17 cellular contexts compared by ENCODE assay signal in genomic region chr11:23988381-23989006, GRCh38.
DNase-seq lines count a peak whose midpoint lies in the region; ATAC-seq and TF ChIP-seq lines count a peak whose summit lies in the region.
"Had no signal": no experiment of that assay in that cellular context is flagged by ENCODE, and none has a peak within 500 bp of the region (broad histone marks: within the 10 kb centered on the region; RNA-seq: fewer than 3 reads in every experiment).

No MANE protein-coding gene starts in this region.

- peak overlapping the region; percentile 61; the same call in 1 of the 2 replicates for H2AFZ ChIP-seq in SK-N-SH (ENCODE audit: low read depth)

- H3K27me3 ChIP-seq in SK-N-SH (ENCODE audit: insufficient read depth): no peaks in the 10 kb centered on the region
- no peaks in the 10 kb centered on the region for H3K27me3 ChIP-seq in BE2C
- H3K27me3 ChIP-seq: cardiac muscle cell, neutrophil, spleen, vagina had no signal

- 41% methylated on average over 1 of the region's 1 CpG for WGBS in SK-N-SH (ENCODE audit: low lambda C conversion rate)

- no peaks in the 10 kb centered on the region for H3F3A ChIP-seq in SK-N-SH (replicated peaks; ENCODE audit: insufficient read depth)

- no peak overlapping the region for H3K4me2 ChIP-seq in SK-N-SH

- no peak for ATAC-seq in HG03139 (IDR thresholded peaks at IDR 0.05; ENCODE audit: unreplicated experiment)
- ATAC-seq: activated CD4-positive, CD25-positive, alpha-beta regulatory T cell treated with anti-CD3 and anti-CD28 coated beads, Interleukin-2, amount 50 U/mL, for 24 hours; stimulated activated naive CD8-positive, alpha-beta T cell treated with anti-CD3 and anti-CD28 coated beads, Interleukin-15, Interleukin-2, amounts not matched to agents 100 U/mL and 50 U/mL, for 24 hours had no signal

- H3K4me3 ChIP-seq in SK-N-SH (ENCODE audit: low read depth in 2 of 2, low read length in 1 of 2): no peak overlapping the region
- no peak overlapping the region for H3K4me3 ChIP-seq in BE2C (ENCODE audit: low read depth, low read length)
- H3K4me3 ChIP-seq: cardiac muscle cell, spleen, vagina had no signal

- peak overlapping the region in 1 of 2 experiments; percentile 29; a peak in 2 of 4 replicates for H3K27ac ChIP-seq in SK-N-SH (ENCODE audit: low read depth in 2 of 2, low read length in 1 of 2)
- H3K27ac ChIP-seq: cardiac muscle cell, neutrophil, spleen, vagina had no signal

- no peak for TF ChIP-seq EP300 in SK-N-SH (IDR thresholded peaks at IDR 0.05; ENCODE audit: borderline replicate concordance in 1 of 2, low read depth in 1 of 2, low read length in 1 of 2)

- no peaks in the 10 kb centered on the region for H3K79me2 ChIP-seq in SK-N-SH (ENCODE audit: insufficient read depth)

- H3K9me3 ChIP-seq in SK-N-SH: no peaks in the 10 kb centered on the region
- H3K9me3 ChIP-seq in BE2C: no peaks in the 10 kb centered on the region
- H3K9me3 ChIP-seq: neutrophil, vagina had no signal

- POLR2A ChIA-PET in SK-N-SH (lab: Yijun Ruan, JAX): no interaction called here

- H3K36me3 ChIP-seq in SK-N-SH (replicated peaks in 1 of 2; ENCODE audit: control insufficient read depth in 1 of 2, insufficient read depth in 2 of 2, low read length in 1 of 2) (no peaks in the 10 kb centered on the region), BE2C (no peaks in the 10 kb centered on the region)
- H3K36me3 ChIP-seq: cardiac muscle cell, neutrophil, spleen, vagina had no signal

- H4K20me1 ChIP-seq in SK-N-SH (ENCODE audit: insufficient read depth): no peaks in the 10 kb centered on the region

- TF ChIP-seq CTCF in SK-N-SH (IDR thresholded peaks at IDR 0.05) (no peak), BE2C (IDR thresholded peaks at IDR 0.05; ENCODE audit: low read depth, low read length) (no peak)

- CTCF ChIA-PET in SK-N-SH (lab: Yijun Ruan, JAX): interaction anchor here (1.1 kb wide), 1 partner anchor 11 kb away, joined by 3 read pairs; no protein-coding TSS in a partner anchor

- no peak overlapping the region for H3K9ac ChIP-seq in SK-N-SH

- H3K4me1 ChIP-seq in SK-N-SH (ENCODE audit: control insufficient read depth in 1 of 2, insufficient read depth in 2 of 2, low read depth in 1 of 2, low read length in 1 of 2): peaks cover 0 to 10% of the 10 kb centered on the region in 2 experiments; a peak in 1 of 4 replicates
- no peaks in the 10 kb centered on the region for H3K4me1 ChIP-seq in BE2C
- H3K4me1 ChIP-seq: spleen, vagina had no signal

- TF ChIP-seq RAD21 in SK-N-SH (IDR thresholded peaks at IDR 0.05; ENCODE audit: low read length): no peak

- no peaks in the 10 kb centered on the region for H3K9me2 ChIP-seq in SK-N-SH

- DNase-seq in GM04503 (ENCODE audit: low read depth): peak; percentile 39
- DNase-seq in SK-N-SH: no peak
- peak; percentile 90 for DNase-seq in fibroblast of peridontal ligament (ENCODE audit: extremely low read depth)
- peak; percentile 15 for DNase-seq in stromal cell of bone marrow (ENCODE audit: low read depth)
- no peak for DNase-seq in HPDE6-E6E7 (ENCODE audit: extremely low spot score)
- no peak for DNase-seq in BE2C
- DNase-seq: activated naive CD4-positive, alpha-beta T cell; CD4-positive, alpha-beta T cell; NCI-H2029 treated with DMSO at 0.1 percent for 48 hours; NCI-H774; spleen; stimulated activated naive CD8-positive, alpha-beta T cell treated with anti-CD3 and anti-CD28 coated beads, Interleukin-15, Interleukin-2, amounts not matched to agents 100 U/mL and 50 U/mL, for 24 hours had no signal

TF ChIP-seq in SK-N-SH, 30 proteins besides CTCF, POLR2A, EP300 and RAD21:
- no peak for TF ChIP-seq GABPA (IDR thresholded peaks at IDR 0.05; ENCODE audit: low read depth)
- peak; percentile 17; the same call in 1 of the 2 replicates for TF ChIP-seq JUND (IDR thresholded peaks at IDR 0.05)
- no peak for TF ChIP-seq ZBTB33 (IDR thresholded peaks at IDR 0.05; ENCODE audit: borderline replicate concordance, low read depth)
TF ChIP-seq in SK-N-SH: peak in this region for 1.

Comparison
In these comparisons a context has a peak if more than half of its experiments do, and no peak if none do; other contexts are left out.
1. DNase-seq: peak in GM04503 (single experiment), fibroblast of peridontal ligament (single experiment) and stromal cell of bone marrow (single experiment); none in SK-N-SH (single experiment), HPDE6-E6E7 (single experiment) and BE2C (single experiment).